Comparison of ENCODE assay signal across 8 cellular contexts in the genomic region with DNA sequence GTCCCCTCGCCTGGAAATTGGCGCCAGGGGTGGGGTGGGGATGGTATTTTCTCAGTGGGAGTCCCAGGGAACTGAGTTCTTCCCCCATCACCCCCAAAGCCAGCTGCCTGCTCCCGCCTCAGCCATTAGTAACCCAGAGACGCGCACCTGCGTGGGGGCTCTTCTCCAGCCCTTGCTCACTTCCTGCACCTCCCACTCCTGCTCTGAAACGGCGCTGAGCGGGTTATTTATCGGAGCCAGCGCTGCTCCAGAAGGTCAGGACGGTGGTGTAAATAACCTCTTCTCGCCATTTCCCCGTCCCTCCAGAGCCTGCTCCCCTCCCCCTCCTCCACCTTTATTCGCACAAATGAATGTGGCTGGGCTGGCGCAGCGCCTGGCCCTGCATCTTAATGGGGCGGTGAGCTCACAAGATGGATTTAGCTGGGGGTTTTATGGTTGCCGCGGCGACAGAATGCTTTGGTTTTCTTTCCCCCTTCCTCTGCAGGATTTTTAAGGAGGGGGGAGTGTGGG. TPM values are rescaled to one million over a fixed set of nuclear protein-coding genes. Genes with fewer than 3 reads are reported as not detected.
DNase-seq lines count a peak whose midpoint lies in the region; ATAC-seq and TF ChIP-seq lines count a peak whose summit lies in the region.

No MANE protein-coding gene starts in this region.

- peaks cover 16% of the 10 kb centered on the region for H3K36me3 Mint-ChIP-seq in activated naive CD4-positive, alpha-beta T cell treated with anti-CD3 and anti-CD28 coated beads for 36 hours (ENCODE audit: low read depth)

- H3K4me3 ChIP-seq in iPS DF 6.9 (ENCODE audit: low read length) (peak overlapping the region; percentile 37; the same call in 1 of the 2 replicates), skeletal muscle tissue (ENCODE audit: low read length in 3 of 3) (peak overlapping the region; percentile 41 to 61 (median 50)), spleen (no peak overlapping the region)

- H3K9me3 ChIP-seq in iPS DF 6.9 (ENCODE audit: control insufficient read depth, insufficient read depth, low read length) (no peaks in the 10 kb centered on the region), skeletal muscle tissue (ENCODE audit: control insufficient read depth in 3 of 3, low read length in 3 of 3) (no peaks in the 10 kb centered on the region), spleen (no peaks in the 10 kb centered on the region)

- peaks cover 11% of the 10 kb centered on the region for H3K4me1 ChIP-seq in iPS DF 6.9 (ENCODE audit: control insufficient read depth, insufficient read depth, low read length)
- peaks cover 12 to 21% (median 16%) of the 10 kb centered on the region in 3 donors for H3K4me1 ChIP-seq in skeletal muscle tissue (ENCODE audit: control insufficient read depth in 3 of 3, insufficient read depth in 3 of 3, low read length in 3 of 3)
- H3K4me1 ChIP-seq in spleen: peaks cover 0 to 21% (median 10%) of the 10 kb centered on the region in 6 donors

- peak overlapping the region in 2 of 3 donors; percentile 3 to 74 for H3K9ac ChIP-seq in skeletal muscle tissue (ENCODE audit: low read depth in 1 of 3, low read length in 3 of 3)

- CTCF ChIA-PET in activated naive CD4-positive, alpha-beta T cell treated with anti-CD3 and anti-CD28 coated beads for 36 hours (lab: Charles Lee): interaction anchor here (1.2 to 3.7 kb wide), 6 partner anchors 16 to 144 kb away, joined by 3 to 17 read pairs (median 4); partner anchors contain the start of gene COPZ1

- ATAC-seq in HG03039 (IDR thresholded peaks at IDR 0.05; ENCODE audit: unreplicated experiment): no peak

- H3K27me3 ChIP-seq in iPS DF 6.9 (ENCODE audit: control insufficient read depth, insufficient read depth, low read length): no peaks in the 10 kb centered on the region
- H3K27me3 ChIP-seq in skeletal muscle tissue (ENCODE audit: control insufficient read depth in 3 of 3, insufficient read depth in 3 of 3, low read length in 3 of 3): no peaks in the 10 kb centered on the region
- H3K27me3 ChIP-seq in spleen (replicated peaks in 1 of 7): no peaks in the 10 kb centered on the region

- no peaks in the 10 kb centered on the region for H3K27me3 Mint-ChIP-seq in activated naive CD4-positive, alpha-beta T cell treated with anti-CD3 and anti-CD28 coated beads for 36 hours (ENCODE audit: low read depth)

- H3K27ac ChIP-seq in iPS DF 6.9 (ENCODE audit: low read length) (no peak overlapping the region), skeletal muscle tissue (ENCODE audit: low read depth, low read length) (peak overlapping the region; percentile 65), spleen (no peak overlapping the region)

- no peaks in the 10 kb centered on the region; the same call in 1 of the 2 replicates for H3K36me3 ChIP-seq in iPS DF 6.9 (ENCODE audit: control insufficient read depth, insufficient read depth, low read length)
- H3K36me3 ChIP-seq in skeletal muscle tissue (ENCODE audit: control insufficient read depth in 3 of 3, insufficient read depth in 3 of 3, low read length in 3 of 3): peaks cover 30 to 35% (median 34%) of the 10 kb centered on the region in 3 donors
- H3K36me3 ChIP-seq in spleen: peaks cover 4 to 81% (median 44%) of the 10 kb centered on the region in 6 donors

- in situ Hi-C loops in GM13976 (cut with MboI; ENCODE audit: low sequenced_read_pairs, unreplicated experiment): no loop called here

- no peak for TF ChIP-seq CTCF in spleen (IDR thresholded peaks at IDR 0.05 in 8 of 11, conservative IDR thresholded peaks at IDR 0.05 in 3 of 11)
- TF ChIP-seq CTCF in GM13976 (IDR thresholded peaks at IDR 0.05; ENCODE audit: borderline replicate concordance, control extremely low read depth, extremely low read depth, insufficient read depth, missing control alignments): no peak

- peaks cover 20% of the 10 kb centered on the region for H3K4me1 Mint-ChIP-seq in activated naive CD4-positive, alpha-beta T cell treated with anti-CD3 and anti-CD28 coated beads for 36 hours (ENCODE audit: low read depth)

- no peaks in the 10 kb centered on the region for H3K9me3 Mint-ChIP-seq in activated naive CD4-positive, alpha-beta T cell treated with anti-CD3 and anti-CD28 coated beads for 36 hours

- no CpG with 5 or more reads among the region's 21 CpGs for whole genome bisulfite sequencing in iPS DF 6.9 (ENCODE audit: insufficient coverage, insufficient read length)
- 19 to 43% (median 33%) methylated on average over 21 of the region's 21 CpGs for WGBS in spleen, 5 donors

- intact Hi-C loops in activated naive CD4-positive, alpha-beta T cell treated with anti-CD3 and anti-CD28 coated beads for 36 hours (cut with micrococcal nuclease): no loop called here
- intact Hi-C loops in spleen (cut with DNase I; ENCODE audit: low total_unique reads): no loop called here

- TF ChIP-seq POLR2A in spleen (IDR thresholded peaks at IDR 0.05): no peak

- H3K4me3 Mint-ChIP-seq in activated naive CD4-positive, alpha-beta T cell treated with anti-CD3 and anti-CD28 coated beads for 36 hours: peak overlapping the region; percentile 44

- H3K27ac Mint-ChIP-seq in activated naive CD4-positive, alpha-beta T cell treated with anti-CD3 and anti-CD28 coated beads for 36 hours: peak overlapping the region; percentile 73

- DNase-seq in AG20443 (ENCODE audit: low spot score) (peak; percentile 55), NCI-H1417 treated with DMSO at 0.1 percent for 48 hours (lab: John Stamatoyannopoulos, UW) (peak; percentile 86), iPS DF 6.9 (ENCODE audit: low read depth, low spot score) (no peak), spleen (no peak), GM13976 (ENCODE audit: low spot score) (no peak)
- DNase-seq in activated naive CD4-positive, alpha-beta T cell treated with anti-CD3 and anti-CD28 coated beads for 36 hours: peak; percentile 73

RNA-seq across cellular contexts. Expression of gene GPR84, which starts 12.2 kb away (rescaled TPM):
- total RNA-seq in activated naive CD4-positive, alpha-beta T cell treated with anti-CD3 and anti-CD28 coated beads for 36 hours: 1 to 10 TPM; 1.2 TPM
- total RNA-seq in skeletal muscle tissue (not detected), spleen (10 to 100 TPM in 1 of 7 donors, 1 to 10 TPM in 5, under 1 TPM in 1; 0.97 to 12.5 (median 2.9) TPM)
- polyA plus RNA-seq in spleen: under 1 TPM; 0.35 to 0.47 (median 0.39) TPM

RNA-seq across cellular contexts. Expression of gene COPZ1, which starts 27.1 kb away (rescaled TPM):
- 100 to 1,000 TPM in 1 of 2 experiments, 10 to 100 TPM in 1; 98.0 to 105 TPM for total RNA-seq in activated naive CD4-positive, alpha-beta T cell treated with anti-CD3 and anti-CD28 coated beads for 36 hours
- 62.6 TPM for total RNA-seq in skeletal muscle tissue
- total RNA-seq in spleen: 10 to 100 TPM; 59.3 to 99.1 (median 92.8) TPM
- polyA plus RNA-seq in spleen: 10 to 100 TPM; 55.4 to 80.2 (median 76.4) TPM

RNA-seq across cellular contexts. Expression of gene ZNF385A, which starts 32.5 kb away (rescaled TPM):
- 1 to 10 TPM in 1 of 2 experiments, under 1 TPM in 1; 0.93 to 1.1 TPM for total RNA-seq in activated naive CD4-positive, alpha-beta T cell treated with anti-CD3 and anti-CD28 coated beads for 36 hours
- total RNA-seq in skeletal muscle tissue (3.7 TPM), spleen (10 to 100 TPM; 19.9 to 40.3 (median 27.2) TPM)
- polyA plus RNA-seq in spleen: 10 to 100 TPM in 2 of 3 donors, 1 to 10 TPM in 1; 7.4 to 12.5 (median 12.4) TPM

RNA-seq across cellular contexts. Expression of gene NFE2, which starts 51.3 kb away (rescaled TPM):
- not detected for total RNA-seq in activated naive CD4-positive, alpha-beta T cell treated with anti-CD3 and anti-CD28 coated beads for 36 hours
- 5.2 TPM for total RNA-seq in skeletal muscle tissue
- total RNA-seq in spleen: 10 to 100 TPM; 14.1 to 93.7 (median 45.0) TPM
- 10 to 100 TPM in 2 of 3 donors, 1 to 10 TPM in 1; 2.4 to 17.5 (median 14.7) TPM for polyA plus RNA-seq in spleen

Comparison
In these comparisons a context has a peak if more than half of its experiments do, and no peak if none do; other contexts are left out.
1. DNase-seq: peak in AG20443 (single experiment), NCI-H1417 treated with DMSO at 0.1 percent for 48 hours (single experiment) and activated naive CD4-positive, alpha-beta T cell treated with anti-CD3 and anti-CD28 coated beads for 36 hours (single experiment); none in iPS DF 6.9 (single experiment), spleen (single experiment) and GM13976 (single experiment).
2. H3K4me3 ChIP-seq: peak in iPS DF 6.9 (single experiment) and skeletal muscle tissue (3 of 3); none in spleen (0 of 8).